9 cellular contexts compared by ENCODE assay signal in genomic region chr11:134126197-134126822, GRCh38. TPM values are rescaled to one million over a fixed set of nuclear protein-coding genes. Genes with fewer than 3 reads are reported as not detected.
DNase-seq lines count a peak whose midpoint lies in the region; ATAC-seq and TF ChIP-seq lines count a peak whose summit lies in the region.
"Had no signal": no experiment of that assay in that cellular context is flagged by ENCODE, and none has a peak within 500 bp of the region (broad histone marks: within the 10 kb centered on the region; RNA-seq: fewer than 3 reads in every experiment).

No MANE protein-coding gene starts in this region.

- H3K27ac ChIP-seq in heart left ventricle = peak overlapping the region in 8 of 12 donors; percentile 63 to 85 (median 76)
- H3K27ac ChIP-seq in cingulate gyrus (ENCODE audit: low read depth, low read length) = peak overlapping the region; percentile 96
- H3K27ac ChIP-seq in lung (ENCODE audit: low read depth in 1 of 2, low read length in 1 of 2) = peak overlapping the region; percentile 47 to 79
- H3K27ac ChIP-seq in upper lobe of right lung = peak overlapping the region; percentile 25
- H3K27ac ChIP-seq in CD8-positive, alpha-beta memory T cell (ENCODE audit: low read depth, low read length) = no peak overlapping the region

- H3K27ac Mint-ChIP-seq in CD8-positive, alpha-beta memory T cell = no peak overlapping the region

- DNase-seq in heart left ventricle = no peak
- DNase-seq in cardiac septum (ENCODE audit: low spot score) = no peak
- no peak for DNase-seq in lung (ENCODE audit: low spot score)
- DNase-seq in upper lobe of right lung = no peak
- no peak for DNase-seq in CD8-positive, alpha-beta memory T cell
- DNase-seq: NCI-H2227 treated with DMSO at 0.1 percent for 48 hours had no signal

- H3K27me3 ChIP-seq in heart left ventricle (peaks cover 0 to 8% (median 0%) of the 10 kb centered on the region in 9 donors), lung (ENCODE audit: control insufficient read depth, insufficient read depth) (no peaks in the 10 kb centered on the region), upper lobe of right lung (peaks cover 10% of the 10 kb centered on the region)
- H3K27me3 ChIP-seq in CD8-positive, alpha-beta memory T cell (ENCODE audit: insufficient read depth, low read length, poor library complexity, severe bottlenecking) = peaks cover 16% of the 10 kb centered on the region

- H3K9me3 Mint-ChIP-seq in CD8-positive, alpha-beta memory T cell = peaks cover 2 to 14% (median 7%) of the 10 kb centered on the region in 5 donors

- H3K9me3 ChIP-seq in heart left ventricle = peaks cover 0 to 6% (median 1%) of the 10 kb centered on the region in 12 donors
- H3K9me3 ChIP-seq in lung (ENCODE audit: control insufficient read depth in 2 of 2, insufficient read depth in 1 of 2, low read length in 1 of 2) = peaks cover 2 to 4% of the 10 kb centered on the region in 2 donors
- no peaks in the 10 kb centered on the region for H3K9me3 ChIP-seq in upper lobe of right lung
- peaks cover 4% of the 10 kb centered on the region for H3K9me3 ChIP-seq in CD8-positive, alpha-beta memory T cell (ENCODE audit: low read length)

- H3K36me3 ChIP-seq in heart left ventricle (no peaks in the 10 kb centered on the region), lung (ENCODE audit: control insufficient read depth in 2 of 2, insufficient read depth in 2 of 2, low read length in 2 of 2) (no peaks in the 10 kb centered on the region), upper lobe of right lung (no peaks in the 10 kb centered on the region)
- no peaks in the 10 kb centered on the region for H3K36me3 ChIP-seq in CD8-positive, alpha-beta memory T cell (ENCODE audit: insufficient read depth, low read length)

- H3K4me1 ChIP-seq in heart left ventricle = peaks cover 0 to 52% (median 35%) of the 10 kb centered on the region in 12 donors
- peaks cover 10 to 15% of the 10 kb centered on the region in 2 donors for H3K4me1 ChIP-seq in lung (ENCODE audit: control insufficient read depth in 2 of 2, insufficient read depth in 2 of 2, low read length in 2 of 2)
- H3K4me1 ChIP-seq in upper lobe of right lung = peaks cover 22% of the 10 kb centered on the region
- no peaks in the 10 kb centered on the region for H3K4me1 ChIP-seq in CD8-positive, alpha-beta memory T cell (ENCODE audit: insufficient read depth, low read length)

- H3K27me3 Mint-ChIP-seq in CD8-positive, alpha-beta memory T cell = peaks cover 32 to 38% of the 10 kb centered on the region in 2 donors

- intact Hi-C loops in heart left ventricle (cut with DNase I) = loop anchor here in 2 of 10 donors (5.0 kb wide), 1 partner anchor 59 kb away; the partner anchor contains the start of gene JAM3 (in 2 of the 2)
- intact Hi-C loops in cardiac septum (cut with DNase I) = loop anchor here (2.0 to 5.0 kb wide), 2 partner anchors 58 to 79 kb away; partner anchors contain the start of gene JAM3
- intact Hi-C loops in upper lobe of right lung (cut with DNase I) = no loop called here

- 48 to 80% (median 70%) methylated on average over 1 of the region's 1 CpG for whole genome bisulfite sequencing in heart left ventricle, 4 donors
- WGBS in lung, 2 donors = 47 to 69% methylated on average over 1 of the region's 1 CpG

- no peak for TF ChIP-seq CTCF in heart left ventricle (IDR thresholded peaks at IDR 0.05)
- no peak for TF ChIP-seq CTCF in lung (IDR thresholded peaks at IDR 0.05; ENCODE audit: control extremely low read depth, extremely low read depth)
- no peak for TF ChIP-seq CTCF in upper lobe of right lung (IDR thresholded peaks at IDR 0.05)

- no peak for TF ChIP-seq POLR2A in heart left ventricle (IDR thresholded peaks at IDR 0.05)

- H3K36me3 Mint-ChIP-seq in CD8-positive, alpha-beta memory T cell = peaks cover 3 to 36% (median 5%) of the 10 kb centered on the region in 3 donors

- POLR2A ChIA-PET in CD8-positive, alpha-beta memory T cell (lab: Charles Lee) = no interaction called here

- H3K4me3 Mint-ChIP-seq in CD8-positive, alpha-beta memory T cell = no peak overlapping the region

- CTCF ChIA-PET in CD8-positive, alpha-beta memory T cell (lab: Charles Lee) = interaction anchor here (1.0 kb wide), 1 partner anchor 13 kb away, joined by 3 read pairs; no protein-coding TSS in a partner anchor

- H3K4me3 ChIP-seq in heart left ventricle = no peak overlapping the region
- no peak overlapping the region for H3K4me3 ChIP-seq in lung
- no peak overlapping the region for H3K4me3 ChIP-seq in upper lobe of right lung
- no peak overlapping the region for H3K4me3 ChIP-seq in CD8-positive, alpha-beta memory T cell (ENCODE audit: low read length)

- peaks cover 7 to 20% (median 7%) of the 10 kb centered on the region in 3 donors for H3K4me1 Mint-ChIP-seq in CD8-positive, alpha-beta memory T cell

- peak in 3 of 4 donors; percentile 24 to 36 (median 31) for ATAC-seq in heart left ventricle
- no peak for ATAC-seq in lung (ENCODE audit: insufficient read depth, low FRiP score)
- ATAC-seq in upper lobe of right lung = peak; percentile 33
- ATAC-seq in HG02938 (IDR thresholded peaks at IDR 0.05; ENCODE audit: unreplicated experiment) = no peak
- no peak for ATAC-seq in GM19463 (IDR thresholded peaks at IDR 0.05; ENCODE audit: unreplicated experiment)

RNA-seq across cellular contexts. Expression of gene JAM3, which starts 57.4 kb away (rescaled TPM):
- total RNA-seq in heart left ventricle (10 to 100 TPM; 23.4 to 56.9 (median 34.3) TPM), cardiac septum (46.5 TPM), lung (10 to 100 TPM; 33.5 to 72.2 TPM), upper lobe of right lung (26.9 TPM)
- polyA plus RNA-seq in heart left ventricle (10 to 100 TPM; 11.9 to 18.5 TPM), lung (10 to 100 TPM; 10.3 to 13.6 TPM)
- 10 to 100 TPM; 12.5 to 14.8 TPM for total RNA-seq in CD8-positive, alpha-beta memory T cell
- 4.9 TPM for polyA plus RNA-seq in CD8-positive, alpha-beta memory T cell

Comparison
In these comparisons a context has a peak if more than half of its experiments do, and no peak if none do; other contexts are left out.
1. ATAC-seq: peak in heart left ventricle (3 of 4) and upper lobe of right lung (single experiment); none in lung (single experiment), HG02938 (single experiment) and GM19463 (single experiment).